Comparison of ENCODE assay signal across 18 cellular contexts in the genomic region with DNA sequence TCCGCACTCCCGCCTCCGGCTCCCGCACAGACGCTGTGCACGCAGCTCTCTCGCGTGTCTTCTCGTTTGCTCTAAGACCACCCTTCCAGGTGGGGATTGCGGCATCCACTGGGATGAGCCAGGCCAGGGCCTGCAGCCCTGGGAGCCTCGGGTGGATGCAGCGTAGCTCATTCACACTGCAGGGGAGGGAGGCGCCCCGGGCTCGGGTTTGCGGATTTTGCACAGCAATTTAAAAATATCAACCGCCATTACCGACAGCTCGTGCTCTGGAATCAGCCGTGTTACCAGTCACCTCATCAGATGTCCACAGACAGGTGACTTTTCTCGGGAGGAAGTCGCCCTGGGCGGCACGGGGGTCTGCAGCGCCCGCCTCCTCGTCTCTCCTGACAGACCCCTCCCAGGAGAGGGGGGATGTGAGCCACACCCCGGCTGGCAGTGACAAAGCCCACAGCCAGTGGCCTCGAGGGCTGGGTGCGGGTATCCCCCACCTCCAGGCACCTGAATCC. TPM values are rescaled to one million over a fixed set of nuclear protein-coding genes. Genes with fewer than 3 reads are reported as not detected.
DNase-seq lines count a peak whose midpoint lies in the region; ATAC-seq and TF ChIP-seq lines count a peak whose summit lies in the region.
"Had no signal": no experiment of that assay in that cellular context is flagged by ENCODE, and none has a peak within 500 bp of the region (broad histone marks: within the 10 kb centered on the region; RNA-seq: fewer than 3 reads in every experiment).

No MANE protein-coding gene starts in this region.

- no peak overlapping the region for H2BK15ac ChIP-seq in IMR-90 (ENCODE audit: low read depth, low read length)

- H2BK120ac ChIP-seq in IMR-90 (ENCODE audit: low read depth, low read length): no peak overlapping the region

- TF ChIP-seq POLR2A in IMR-90 (IDR thresholded peaks at IDR 0.05; ENCODE audit: low read depth, low read length): no peak

- H3K27me3 ChIP-seq in IMR-90 (ENCODE audit: control insufficient read depth, insufficient read depth, low read length): no peaks in the 10 kb centered on the region
- H3K27me3 ChIP-seq: BLaER1 had no signal

- BruUV-seq in IMR-90 (replicated peaks; lab: Mats Ljungman, UMichigan): no TSS peak

- H4K5ac ChIP-seq in IMR-90 (ENCODE audit: low read depth, low read length): no peak overlapping the region

- no peak overlapping the region for H3K14ac ChIP-seq in IMR-90 (replicated peaks; ENCODE audit: low read depth, low read length)

- H3K56ac ChIP-seq in IMR-90 (ENCODE audit: extremely low read depth, insufficient read depth, low read length): no peak overlapping the region

- CTCF ChIA-PET in IMR-90 (lab: Yijun Ruan, JAX) (no interaction called here), WTC11 (lab: Charles Lee) (interaction anchor here (1.2 kb wide), 1 partner anchor 86 kb away, joined by 3 read pairs; no protein-coding TSS in a partner anchor)

- H4K91ac ChIP-seq in IMR-90 (ENCODE audit: insufficient read depth, low read depth, low read length): no peak overlapping the region

- H2AK9ac ChIP-seq in IMR-90 (replicated peaks; ENCODE audit: low read depth, low read length, poor library complexity): peak overlapping the region; percentile 77

- H4K8ac ChIP-seq in IMR-90 (ENCODE audit: low read depth in 2 of 2, low read length in 2 of 2): no peak overlapping the region

- DNase-seq in activated T-cell treated with anti-CD3 and anti-CD28 coated beads, Interleukin-2, amount 50 U/mL, for 24 hours: peak; percentile 25
- no peak for DNase-seq in activated T-cell treated with anti-CD3 and anti-CD28 coated beads for 4 hours
- no peak for DNase-seq in IMR-90
- no peak for DNase-seq in endothelial cell (ENCODE audit: low spot score)
- peak; percentile 45 for DNase-seq in sciatic nerve (ENCODE audit: low spot score)
- no peak for DNase-seq in WTC11 (ENCODE audit: low spot score)
- no peak for DNase-seq in activated CD4-positive, alpha-beta T cell treated with anti-CD3 and anti-CD28 coated beads, Interleukin-2, amount 50 U/mL, for 48 hours
- DNase-seq: CD8-positive, alpha-beta T cell; GM23248; Karpas-422; MM.1S; NCI-H1092 treated with DMSO at 0.1 percent for 48 hours; NCI-H2227 treated with DMSO at 0.1 percent for 48 hours; NCI-H524; SHP77 treated with DMSO at 0.1 percent for 48 hours had no signal

- no peak overlapping the region for H2BK5ac ChIP-seq in IMR-90 (ENCODE audit: low read depth, low read length, poor library complexity, severe bottlenecking)

- H3K4me1 Mint-ChIP-seq in activated T-cell treated with anti-CD3 and anti-CD28 coated beads, Interleukin-2, amount 50 U/mL, for 24 hours (ENCODE audit: low read depth): peaks cover 10% of the 10 kb centered on the region
- H3K4me1 Mint-ChIP-seq in endothelial cell (ENCODE audit: unreplicated experiment) (peaks cover 3% of the 10 kb centered on the region), WTC11 (no peaks in the 10 kb centered on the region; the same call in 1 of the 2 replicates)

- H3K27me3 Mint-ChIP-seq in activated T-cell treated with anti-CD3 and anti-CD28 coated beads, Interleukin-2, amount 50 U/mL, for 24 hours: no peaks in the 10 kb centered on the region
- H3K27me3 Mint-ChIP-seq in endothelial cell (ENCODE audit: unreplicated experiment) (peaks cover 17% of the 10 kb centered on the region), WTC11 (ENCODE audit: low read depth) (no peaks in the 10 kb centered on the region)

- H3K9me1 ChIP-seq in IMR-90 (ENCODE audit: insufficient read depth, low read length): peaks cover 8% of the 10 kb centered on the region

- H3K4me3 Mint-ChIP-seq in activated T-cell treated with anti-CD3 and anti-CD28 coated beads, Interleukin-2, amount 50 U/mL, for 24 hours: no peak overlapping the region
- H3K4me3 Mint-ChIP-seq in endothelial cell (ENCODE audit: unreplicated experiment) (no peak overlapping the region), WTC11 (no peak overlapping the region)
- H3K4me3 Mint-ChIP-seq: CD8-positive, alpha-beta T cell had no signal

- H3K9me3 Mint-ChIP-seq in activated T-cell treated with anti-CD3 and anti-CD28 coated beads, Interleukin-2, amount 50 U/mL, for 24 hours: peaks cover 12% of the 10 kb centered on the region
- H3K9me3 Mint-ChIP-seq in endothelial cell (ENCODE audit: unreplicated experiment) (no peaks in the 10 kb centered on the region), WTC11 (peaks cover 19% of the 10 kb centered on the region)
- H3K9me3 Mint-ChIP-seq: CD8-positive, alpha-beta T cell had no signal

- H3K9me3 ChIP-seq in IMR-90 (ENCODE audit: control insufficient read depth, insufficient read depth, low read length): no peaks in the 10 kb centered on the region; the same call in 1 of the 2 replicates

- no peak overlapping the region for H3K4ac ChIP-seq in IMR-90 (ENCODE audit: low read depth, low read length)

- H3K4me1 ChIP-seq in IMR-90 (ENCODE audit: control insufficient read depth, insufficient read depth, low read length): no peaks in the 10 kb centered on the region

- no peak overlapping the region for H3K18ac ChIP-seq in IMR-90 (ENCODE audit: low read depth, low read length)

- no peak overlapping the region for H3K27ac ChIP-seq in IMR-90 (ENCODE audit: insufficient read depth, low read length)
- H3K27ac ChIP-seq: BLaER1, GM23248 had no signal

- in situ Hi-C loops in IMR-90 (cut with MboI; ENCODE audit: low sequenced_read_pairs): no loop called here

- no peak overlapping the region for H3K27ac Mint-ChIP-seq in activated T-cell treated with anti-CD3 and anti-CD28 coated beads, Interleukin-2, amount 50 U/mL, for 24 hours
- H3K27ac Mint-ChIP-seq in endothelial cell (ENCODE audit: unreplicated experiment): peak overlapping the region; percentile 48
- H3K27ac Mint-ChIP-seq in WTC11: no peak overlapping the region
- H3K27ac Mint-ChIP-seq: CD8-positive, alpha-beta T cell had no signal

- dilution Hi-C loops in IMR-90 (cut with HindIII; ENCODE audit: low sequenced_read_pairs, unreplicated experiment): no loop called here

- H2BK20ac ChIP-seq in IMR-90 (ENCODE audit: low read depth, low read length): no peak overlapping the region

- H4K20me1 ChIP-seq in IMR-90 (ENCODE audit: insufficient read depth, low read length): peaks cover 15% of the 10 kb centered on the region
- H4K20me1 ChIP-seq: BLaER1 had no signal

- no peak overlapping the region for H3K9ac ChIP-seq in IMR-90 (ENCODE audit: low read depth, low read length)
- H3K9ac ChIP-seq: BLaER1, GM23248 had no signal

- WGBS in IMR-90 (ENCODE audit: extremely low coverage in 2 of 2, insufficient read length in 1 of 2), 2 experiments: 100% methylated on average over 10 of the region's 30 CpGs; no CpG with 5 or more reads in 1 of the 2 experiments

- H3K36me3 ChIP-seq in IMR-90 (ENCODE audit: control insufficient read depth, insufficient read depth, low read length): peaks cover 82% of the 10 kb centered on the region

- H3K23ac ChIP-seq in IMR-90 (ENCODE audit: low read depth, low read length): no peak overlapping the region

- ATAC-seq in IMR-90 (ENCODE audit: low read depth) (no peak), sciatic nerve (no peak), WTC11 (no peak), GM19324 (IDR thresholded peaks at IDR 0.05; ENCODE audit: low FRiP score, unreplicated experiment) (no peak)
- ATAC-seq: CD8-positive, alpha-beta T cell had no signal

- peak overlapping the region; percentile 33 for H2AFZ ChIP-seq in IMR-90 (replicated peaks; ENCODE audit: low read length, poor library complexity)
- H2AFZ ChIP-seq: GM23248 had no signal

- peaks cover 93% of the 10 kb centered on the region for H3K36me3 Mint-ChIP-seq in activated T-cell treated with anti-CD3 and anti-CD28 coated beads, Interleukin-2, amount 50 U/mL, for 24 hours (ENCODE audit: low read depth)
- H3K36me3 Mint-ChIP-seq in endothelial cell (ENCODE audit: low read depth, unreplicated experiment) (peaks cover 38% of the 10 kb centered on the region), WTC11 (peaks cover 64% of the 10 kb centered on the region)

- TF ChIP-seq CTCF in IMR-90 (conservative IDR thresholded peaks at IDR 0.05; ENCODE audit: low read depth, low read length): no peak
- TF ChIP-seq CTCF in endothelial cell (IDR thresholded peaks at IDR 0.05; ENCODE audit: unreplicated experiment): no peak
- no peak for TF ChIP-seq CTCF in WTC11 (IDR thresholded peaks at IDR 0.05)

- peaks cover 4 to 10% of the 10 kb centered on the region in 2 experiments; a peak in 1 of 4 replicates for H3K79me1 ChIP-seq in IMR-90 (ENCODE audit: low read depth in 1 of 2, low read length in 2 of 2)

- intact Hi-C loops in IMR-90 (cut with micrococcal nuclease): no loop called here
- intact Hi-C loops in sciatic nerve (cut with DNase I): no loop called here

- no peak overlapping the region for H3K4me2 ChIP-seq in IMR-90 (ENCODE audit: low read depth, low read length)
- H3K4me2 ChIP-seq: BLaER1 had no signal

- TF ChIP-seq RAD21 in IMR-90 (IDR thresholded peaks at IDR 0.05; ENCODE audit: low read length): no peak

- POLR2A ChIA-PET in IMR-90 (lab: Charles Lee; ENCODE audit: unreplicated experiment): no interaction called here
- POLR2A ChIA-PET in WTC11 (lab: Charles Lee): no interaction called here

- H2AK5ac ChIP-seq in IMR-90 (ENCODE audit: low read depth, low read length): no peak overlapping the region

- H3K4me3 ChIP-seq in IMR-90 (ENCODE audit: insufficient read depth, low read depth, low read length): no peak overlapping the region
- H3K4me3 ChIP-seq: BLaER1, GM23248 had no signal

TF ChIP-seq in WTC11, 78 proteins besides CTCF, POLR2A, EP300 and RAD21 (continues in another document):
- TF ChIP-seq E2F5 (CRISPR knock-in tag; IDR thresholded peaks at IDR 0.05): no peak
- TF ChIP-seq NR3C1 (CRISPR knock-in tag; conservative IDR thresholded peaks at IDR 0.05; ENCODE audit: low read depth): no peak
- no peak for TF ChIP-seq GTF2I (CRISPR knock-in tag; conservative IDR thresholded peaks at IDR 0.05)

RNA-seq across cellular contexts. Expression of gene SLC6A3, which starts 20.8 kb away (rescaled TPM):
- not detected in 2 replicates for total RNA-seq in IMR-90 (2012; rRNA removed)
- polyA plus RNA-seq in IMR-90 (2012; rRNA removed): not detected in 2 replicates
- polyA plus RNA-seq in IMR-90 (2012; cell fraction: cytosol; rRNA removed): not detected in 2 replicates
- polyA plus RNA-seq in IMR-90 (2012; cell fraction: nucleus; rRNA removed; ENCODE audit: low replicate concordance): not detected in 2 replicates
- 0.10 TPM for total RNA-seq in endothelial cell (ENCODE audit: unreplicated experiment)
- total RNA-seq in sciatic nerve: not detected
- total RNA-seq in WTC11 (2021): 0.53 to 0.74 TPM (median 0.64 TPM) in 3 replicates
- total RNA-seq: A172; CD8-positive, alpha-beta T cell; GM23248 had no signal
- polyA plus RNA-seq: GM23248 had no signal

RNA-seq across cellular contexts. Expression of gene LPCAT1, which starts 57.7 kb away (rescaled TPM):
- 17.7 and 22.2 TPM in 2 replicates for total RNA-seq in IMR-90 (2012; rRNA removed)
- polyA plus RNA-seq in IMR-90 (2012; rRNA removed): 31.5 and 33.6 TPM in 2 replicates
- polyA plus RNA-seq in IMR-90 (2012; cell fraction: cytosol; rRNA removed): 38.2 and 38.4 TPM in 2 replicates
- polyA plus RNA-seq in IMR-90 (2012; cell fraction: nucleus; rRNA removed; ENCODE audit: low replicate concordance): 63.9 and 71.1 TPM in 2 replicates
- total RNA-seq in endothelial cell (ENCODE audit: unreplicated experiment): 81.3 TPM
- total RNA-seq in sciatic nerve: 44.4 TPM
- total RNA-seq in WTC11 (2021): 206 to 215 TPM (median 210 TPM) in 3 replicates

Comparison
In these comparisons a context has a peak if more than half of its experiments do, and no peak if none do; other contexts are left out.
1. DNase-seq: peak in activated T-cell treated with anti-CD3 and anti-CD28 coated beads, Interleukin-2, amount 50 U/mL, for 24 hours (single experiment) and sciatic nerve (single experiment); none in activated T-cell treated with anti-CD3 and anti-CD28 coated beads for 4 hours (single experiment), IMR-90 (single experiment), endothelial cell (single experiment), WTC11 (single experiment) and activated CD4-positive, alpha-beta T cell treated with anti-CD3 and anti-CD28 coated beads, Interleukin-2, amount 50 U/mL, for 48 hours (0 of 2).